In the genomic region with DNA sequence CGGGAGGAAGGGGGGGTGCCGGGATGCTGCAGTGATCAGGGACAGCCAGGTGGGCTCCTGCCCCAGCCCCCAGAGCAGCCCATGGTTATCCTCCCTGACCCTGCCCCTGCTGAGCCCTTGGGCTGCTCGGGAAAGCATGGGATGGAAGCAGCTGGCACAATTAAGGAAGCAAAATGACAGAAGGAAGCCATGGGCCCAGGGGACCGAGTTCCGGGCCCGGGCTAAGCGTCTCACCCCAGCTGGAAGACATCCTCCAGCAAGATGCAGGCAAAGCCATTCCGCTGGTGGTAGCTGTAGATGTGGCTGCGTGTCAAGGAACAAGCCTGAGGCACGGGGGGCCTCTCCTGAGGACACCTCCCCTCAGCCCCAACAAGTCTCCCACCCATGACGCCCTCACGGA, we compare ENCODE assay signal across 11 cellular contexts. TPM values are rescaled to one million over a fixed set of nuclear protein-coding genes. Genes with fewer than 3 reads are reported as not detected.
DNase-seq lines count a peak whose midpoint lies in the region; ATAC-seq and TF ChIP-seq lines count a peak whose summit lies in the region.
"Had no signal": no experiment of that assay in that cellular context is flagged by ENCODE, and none has a peak within 500 bp of the region (broad histone marks: within the 10 kb centered on the region; RNA-seq: fewer than 3 reads in every experiment).

No MANE protein-coding gene starts in this region.

- peaks cover 9% of the 10 kb centered on the region for H3K36me3 Mint-ChIP-seq in activated T-helper 17 cell treated with anti-CD3 and anti-CD28 coated beads, Interleukin-2, amount 50 U/mL, for 72 hours (ENCODE audit: low read depth)

- no peak overlapping the region for H2AFZ ChIP-seq in osteoblast (ENCODE audit: low read length)

- no peak overlapping the region for H3K4me2 ChIP-seq in osteoblast (ENCODE audit: insufficient read depth, low read length)

- H3K9me3 ChIP-seq in osteoblast (ENCODE audit: low read depth, low read length): no peaks in the 10 kb centered on the region

- ATAC-seq in activated T-helper 17 cell treated with anti-CD3 and anti-CD28 coated beads, Interleukin-2, amount 50 U/mL, for 72 hours (replicated peaks): no peak
- no peak for ATAC-seq in HG02588 (IDR thresholded peaks at IDR 0.05; ENCODE audit: unreplicated experiment)
- ATAC-seq: PC-3 had no signal

- no peak overlapping the region for H3K4me3 ChIP-seq in osteoblast (ENCODE audit: insufficient read depth, low read length)

- TF ChIP-seq CTCF in osteoblast (IDR thresholded peaks at IDR 0.05; ENCODE audit: extremely low read depth, low read depth, low read length): no peak

- H3K9me3 Mint-ChIP-seq in activated T-helper 17 cell treated with anti-CD3 and anti-CD28 coated beads, Interleukin-2, amount 50 U/mL, for 72 hours: no peaks in the 10 kb centered on the region

- peaks cover 4% of the 10 kb centered on the region for H3K27me3 Mint-ChIP-seq in activated T-helper 17 cell treated with anti-CD3 and anti-CD28 coated beads, Interleukin-2, amount 50 U/mL, for 72 hours

- H4K20me1 ChIP-seq in osteoblast (ENCODE audit: insufficient read depth, low read length): no peaks in the 10 kb centered on the region

- no peaks in the 10 kb centered on the region for H3K36me3 ChIP-seq in osteoblast (ENCODE audit: insufficient read depth, low read length)

- H3K27me3 ChIP-seq in osteoblast (ENCODE audit: insufficient read depth, low read length): peaks cover 49% of the 10 kb centered on the region

- H3K4me3 Mint-ChIP-seq in activated T-helper 17 cell treated with anti-CD3 and anti-CD28 coated beads, Interleukin-2, amount 50 U/mL, for 72 hours: no peak overlapping the region

- no peak overlapping the region for H3K27ac ChIP-seq in osteoblast (ENCODE audit: low read depth, low read length)
- H3K27ac ChIP-seq: C4-2B, RWPE1 had no signal

- peaks cover 12% of the 10 kb centered on the region for H3K4me1 Mint-ChIP-seq in activated T-helper 17 cell treated with anti-CD3 and anti-CD28 coated beads, Interleukin-2, amount 50 U/mL, for 72 hours

- H3K4me1 ChIP-seq in osteoblast (ENCODE audit: insufficient read depth, low read length): peaks cover 5% of the 10 kb centered on the region

- peak overlapping the region; percentile 77 for H3K27ac Mint-ChIP-seq in activated T-helper 17 cell treated with anti-CD3 and anti-CD28 coated beads, Interleukin-2, amount 50 U/mL, for 72 hours

- peak; percentile 73 for DNase-seq in D341Med (ENCODE audit: low spot score)
- peak; percentile 64 for DNase-seq in osteoblast (ENCODE audit: insufficient read length, low spot score, missing footprints)
- no peak for DNase-seq in NAMALWA (ENCODE audit: low spot score)
- DNase-seq: KG1, NCI-H1694 treated with DMSO at 0.1 percent for 48 hours, NCI-H2227 treated with DMSO at 0.1 percent for 48 hours, PC-3 had no signal

- no peaks in the 10 kb centered on the region for H3K79me2 ChIP-seq in osteoblast (ENCODE audit: insufficient read depth, low read length)

RNA-seq across cellular contexts. Expression of gene ATG9B, which starts 1.1 kb away (rescaled TPM):
- 10 to 100 TPM in 1 of 2 donors, 1 to 10 TPM in 1; 2.9 to 18.2 TPM for total RNA-seq in activated T-helper 17 cell treated with anti-CD3 and anti-CD28 coated beads, Interleukin-2, amount 50 U/mL, for 72 hours
- total RNA-seq in osteoblast: not detected in 2 replicates

RNA-seq across cellular contexts. Expression of gene ABCB8, which starts 5.0 kb away (rescaled TPM):
- total RNA-seq in activated T-helper 17 cell treated with anti-CD3 and anti-CD28 coated beads, Interleukin-2, amount 50 U/mL, for 72 hours: 10 to 100 TPM; 36.4 to 52.0 TPM
- total RNA-seq in osteoblast: 32.6 and 35.1 TPM in 2 replicates

RNA-seq across cellular contexts. Expression of gene ASIC3, which starts 25.1 kb away (rescaled TPM):
- 1 to 10 TPM; 9.0 to 9.7 TPM for total RNA-seq in activated T-helper 17 cell treated with anti-CD3 and anti-CD28 coated beads, Interleukin-2, amount 50 U/mL, for 72 hours
- under 0.01 and 0.29 TPM in 2 replicates for total RNA-seq in osteoblast

RNA-seq across cellular contexts. Expression of gene NOS3, which starts 32.4 kb away (rescaled TPM):
- total RNA-seq in activated T-helper 17 cell treated with anti-CD3 and anti-CD28 coated beads, Interleukin-2, amount 50 U/mL, for 72 hours: 10 to 100 TPM in 1 of 2 donors, 1 to 10 TPM in 1; 8.0 to 12.1 TPM
- total RNA-seq in osteoblast: not detected in 2 replicates

RNA-seq across cellular contexts. Expression of gene CDK5, which starts 34.5 kb away (rescaled TPM):
- 10 to 100 TPM in 1 of 2 donors, 1 to 10 TPM in 1; 9.0 to 23.4 TPM for total RNA-seq in activated T-helper 17 cell treated with anti-CD3 and anti-CD28 coated beads, Interleukin-2, amount 50 U/mL, for 72 hours
- total RNA-seq in osteoblast: 15.9 and 17.0 TPM in 2 replicates
